In the genomic region with DNA sequence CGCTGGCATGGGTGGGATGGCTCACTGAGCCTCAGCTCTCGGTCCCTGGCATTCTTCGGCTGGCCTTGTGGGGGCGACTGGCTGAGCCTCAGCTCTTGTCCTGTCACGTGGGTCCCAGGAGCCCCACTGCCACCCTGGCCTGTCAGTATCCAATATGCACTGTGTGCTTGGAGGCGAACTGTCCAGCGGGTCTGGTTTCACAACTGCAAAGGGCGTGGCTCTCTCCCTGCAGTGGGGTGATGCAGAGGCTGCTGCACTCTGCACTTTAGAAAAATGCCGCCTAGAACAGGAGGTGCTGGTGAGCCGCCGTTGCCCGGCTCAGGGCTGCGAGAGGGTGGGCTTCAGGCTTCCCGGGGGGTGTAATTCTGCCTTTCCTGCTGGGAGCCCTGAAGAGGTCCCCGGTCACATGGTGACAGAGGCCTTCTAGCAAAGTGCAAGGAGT, we compare ENCODE assay signal across 1 cellular context.
TF ChIP-seq lines count a peak whose summit lies in the region.

No MANE protein-coding gene starts in this region.

TF ChIP-seq in HepG2, 621 proteins besides CTCF, POLR2A, EP300 and RAD21 (continued from another document and continues in another):
- TF ChIP-seq, protein P1, sequence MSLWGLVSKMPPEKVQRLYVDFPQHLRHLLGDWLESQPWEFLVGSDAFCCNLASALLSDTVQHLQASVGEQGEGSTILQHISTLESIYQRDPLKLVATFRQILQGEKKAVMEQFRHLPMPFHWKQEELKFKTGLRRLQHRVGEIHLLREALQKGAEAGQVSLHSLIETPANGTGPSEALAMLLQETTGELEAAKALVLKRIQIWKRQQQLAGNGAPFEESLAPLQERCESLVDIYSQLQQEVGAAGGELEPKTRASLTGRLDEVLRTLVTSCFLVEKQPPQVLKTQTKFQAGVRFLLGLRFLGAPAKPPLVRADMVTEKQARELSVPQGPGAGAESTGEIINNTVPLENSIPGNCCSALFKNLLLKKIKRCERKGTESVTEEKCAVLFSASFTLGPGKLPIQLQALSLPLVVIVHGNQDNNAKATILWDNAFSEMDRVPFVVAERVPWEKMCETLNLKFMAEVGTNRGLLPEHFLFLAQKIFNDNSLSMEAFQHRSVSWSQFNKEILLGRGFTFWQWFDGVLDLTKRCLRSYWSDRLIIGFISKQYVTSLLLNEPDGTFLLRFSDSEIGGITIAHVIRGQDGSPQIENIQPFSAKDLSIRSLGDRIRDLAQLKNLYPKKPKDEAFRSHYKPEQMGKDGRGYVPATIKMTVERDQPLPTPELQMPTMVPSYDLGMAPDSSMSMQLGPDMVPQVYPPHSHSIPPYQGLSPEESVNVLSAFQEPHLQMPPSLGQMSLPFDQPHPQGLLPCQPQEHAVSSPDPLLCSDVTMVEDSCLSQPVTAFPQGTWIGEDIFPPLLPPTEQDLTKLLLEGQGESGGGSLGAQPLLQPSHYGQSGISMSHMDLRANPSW (CRISPR knock-in tag; IDR thresholded peaks at IDR 0.05; ENCODE audit: borderline replicate concordance) = no peak
- TF ChIP-seq, protein P2, sequence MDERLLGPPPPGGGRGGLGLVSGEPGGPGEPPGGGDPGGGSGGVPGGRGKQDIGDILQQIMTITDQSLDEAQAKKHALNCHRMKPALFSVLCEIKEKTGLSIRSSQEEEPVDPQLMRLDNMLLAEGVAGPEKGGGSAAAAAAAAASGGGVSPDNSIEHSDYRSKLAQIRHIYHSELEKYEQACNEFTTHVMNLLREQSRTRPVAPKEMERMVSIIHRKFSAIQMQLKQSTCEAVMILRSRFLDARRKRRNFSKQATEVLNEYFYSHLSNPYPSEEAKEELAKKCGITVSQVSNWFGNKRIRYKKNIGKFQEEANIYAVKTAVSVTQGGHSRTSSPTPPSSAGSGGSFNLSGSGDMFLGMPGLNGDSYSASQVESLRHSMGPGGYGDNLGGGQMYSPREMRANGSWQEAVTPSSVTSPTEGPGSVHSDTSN (CRISPR knock-in tag; IDR thresholded peaks at IDR 0.05) = no peak
- TF ChIP-seq, protein P3, sequence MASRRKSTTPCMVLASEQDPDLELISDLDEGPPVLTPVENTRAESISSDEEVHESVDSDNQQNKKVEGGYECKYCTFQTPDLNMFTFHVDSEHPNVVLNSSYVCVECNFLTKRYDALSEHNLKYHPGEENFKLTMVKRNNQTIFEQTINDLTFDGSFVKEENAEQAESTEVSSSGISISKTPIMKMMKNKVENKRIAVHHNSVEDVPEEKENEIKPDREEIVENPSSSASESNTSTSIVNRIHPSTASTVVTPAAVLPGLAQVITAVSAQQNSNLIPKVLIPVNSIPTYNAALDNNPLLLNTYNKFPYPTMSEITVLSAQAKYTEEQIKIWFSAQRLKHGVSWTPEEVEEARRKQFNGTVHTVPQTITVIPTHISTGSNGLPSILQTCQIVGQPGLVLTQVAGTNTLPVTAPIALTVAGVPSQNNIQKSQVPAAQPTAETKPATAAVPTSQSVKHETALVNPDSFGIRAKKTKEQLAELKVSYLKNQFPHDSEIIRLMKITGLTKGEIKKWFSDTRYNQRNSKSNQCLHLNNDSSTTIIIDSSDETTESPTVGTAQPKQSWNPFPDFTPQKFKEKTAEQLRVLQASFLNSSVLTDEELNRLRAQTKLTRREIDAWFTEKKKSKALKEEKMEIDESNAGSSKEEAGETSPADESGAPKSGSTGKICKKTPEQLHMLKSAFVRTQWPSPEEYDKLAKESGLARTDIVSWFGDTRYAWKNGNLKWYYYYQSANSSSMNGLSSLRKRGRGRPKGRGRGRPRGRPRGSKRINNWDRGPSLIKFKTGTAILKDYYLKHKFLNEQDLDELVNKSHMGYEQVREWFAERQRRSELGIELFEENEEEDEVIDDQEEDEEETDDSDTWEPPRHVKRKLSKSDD (CRISPR knock-in tag; IDR thresholded peaks at IDR 0.05; ENCODE audit: low read depth) = no peak; the same call in 1 of the 2 replicates
- TF ChIP-seq ZNF720 (CRISPR knock-in tag; IDR thresholded peaks at IDR 0.05) (no peak), ZNF788 (CRISPR knock-in tag; IDR thresholded peaks at IDR 0.05; ENCODE audit: borderline replicate concordance) (peak; percentile 84; the same call in 1 of the 2 replicates), SMAD1 (CRISPR knock-in tag; IDR thresholded peaks at IDR 0.05; ENCODE audit: borderline replicate concordance, low read depth) (peak; percentile 55; the same call in 1 of the 2 replicates), HNRNPL (IDR thresholded peaks at IDR 0.05; ENCODE audit: low read depth, low read length) (0 out of 2 replicates have a peak, but pooled peaks have one; percentile 57), DNMT1 (CRISPR knock-in tag; IDR thresholded peaks at IDR 0.05) (no peak), ZNF17 (CRISPR knock-in tag; IDR thresholded peaks at IDR 0.05) (no peak), ZNF333 (CRISPR knock-in tag; IDR thresholded peaks at IDR 0.05; ENCODE audit: borderline replicate concordance) (no peak), ELF1 (CRISPR knock-in tag; IDR thresholded peaks at IDR 0.05) (no peak), NFIB (CRISPR knock-in tag; IDR thresholded peaks at IDR 0.05; ENCODE audit: borderline replicate concordance) (no peak), KDM5B (CRISPR knock-in tag; IDR thresholded peaks at IDR 0.05; ENCODE audit: borderline replicate concordance) (no peak), STAT5B (CRISPR knock-in tag; IDR thresholded peaks at IDR 0.05) (no peak), SNAI1 (CRISPR knock-in tag; IDR thresholded peaks at IDR 0.05; ENCODE audit: borderline replicate concordance) (no peak), ZBTB3 (CRISPR knock-in tag; IDR thresholded peaks at IDR 0.05; ENCODE audit: borderline replicate concordance, low read depth) (peak; percentile 96; the same call in 1 of the 2 replicates), AGO2 (optimal IDR thresholded peaks at IDR 0.05; ENCODE audit: low read depth, low read length) (no peak), CAMTA2 (CRISPR knock-in tag; IDR thresholded peaks at IDR 0.05; ENCODE audit: borderline replicate concordance) (no peak), SSRP1 (CRISPR knock-in tag; IDR thresholded peaks at IDR 0.05) (no peak), ZSCAN30 (CRISPR knock-in tag; IDR thresholded peaks at IDR 0.05) (no peak), HHEX (CRISPR knock-in tag; IDR thresholded peaks at IDR 0.05) (no peak), CENPT (CRISPR knock-in tag; IDR thresholded peaks at IDR 0.05; ENCODE audit: low read depth) (no peak), JUN (CRISPR knock-in tag; IDR thresholded peaks at IDR 0.05) (no peak), MED1 (CRISPR knock-in tag; IDR thresholded peaks at IDR 0.05) (no peak), ZFP41 (CRISPR knock-in tag; IDR thresholded peaks at IDR 0.05; ENCODE audit: borderline replicate concordance) (no peak), ZNF605 (CRISPR knock-in tag; IDR thresholded peaks at IDR 0.05) (no peak), ZNF101 (CRISPR knock-in tag; IDR thresholded peaks at IDR 0.05; ENCODE audit: borderline replicate concordance, low read depth) (no peak), GLI4 (CRISPR knock-in tag; IDR thresholded peaks at IDR 0.05; ENCODE audit: borderline replicate concordance) (no peak), JDP2 (CRISPR knock-in tag; IDR thresholded peaks at IDR 0.05; ENCODE audit: borderline replicate concordance) (no peak), REPIN1 (CRISPR knock-in tag; IDR thresholded peaks at IDR 0.05; ENCODE audit: borderline replicate concordance, low read depth) (peak; percentile 63; the same call in 1 of the 2 replicates), ZSCAN9 (CRISPR knock-in tag; IDR thresholded peaks at IDR 0.05; ENCODE audit: borderline replicate concordance) (no peak), KLF12 (CRISPR knock-in tag; IDR thresholded peaks at IDR 0.05; ENCODE audit: borderline replicate concordance) (no peak), ZNF496 (CRISPR knock-in tag; IDR thresholded peaks at IDR 0.05; ENCODE audit: insufficient replicate concordance) (no peak), TMF1 (CRISPR knock-in tag; IDR thresholded peaks at IDR 0.05; ENCODE audit: low read depth) (no peak)
- TF ChIP-seq, protein P4, sequence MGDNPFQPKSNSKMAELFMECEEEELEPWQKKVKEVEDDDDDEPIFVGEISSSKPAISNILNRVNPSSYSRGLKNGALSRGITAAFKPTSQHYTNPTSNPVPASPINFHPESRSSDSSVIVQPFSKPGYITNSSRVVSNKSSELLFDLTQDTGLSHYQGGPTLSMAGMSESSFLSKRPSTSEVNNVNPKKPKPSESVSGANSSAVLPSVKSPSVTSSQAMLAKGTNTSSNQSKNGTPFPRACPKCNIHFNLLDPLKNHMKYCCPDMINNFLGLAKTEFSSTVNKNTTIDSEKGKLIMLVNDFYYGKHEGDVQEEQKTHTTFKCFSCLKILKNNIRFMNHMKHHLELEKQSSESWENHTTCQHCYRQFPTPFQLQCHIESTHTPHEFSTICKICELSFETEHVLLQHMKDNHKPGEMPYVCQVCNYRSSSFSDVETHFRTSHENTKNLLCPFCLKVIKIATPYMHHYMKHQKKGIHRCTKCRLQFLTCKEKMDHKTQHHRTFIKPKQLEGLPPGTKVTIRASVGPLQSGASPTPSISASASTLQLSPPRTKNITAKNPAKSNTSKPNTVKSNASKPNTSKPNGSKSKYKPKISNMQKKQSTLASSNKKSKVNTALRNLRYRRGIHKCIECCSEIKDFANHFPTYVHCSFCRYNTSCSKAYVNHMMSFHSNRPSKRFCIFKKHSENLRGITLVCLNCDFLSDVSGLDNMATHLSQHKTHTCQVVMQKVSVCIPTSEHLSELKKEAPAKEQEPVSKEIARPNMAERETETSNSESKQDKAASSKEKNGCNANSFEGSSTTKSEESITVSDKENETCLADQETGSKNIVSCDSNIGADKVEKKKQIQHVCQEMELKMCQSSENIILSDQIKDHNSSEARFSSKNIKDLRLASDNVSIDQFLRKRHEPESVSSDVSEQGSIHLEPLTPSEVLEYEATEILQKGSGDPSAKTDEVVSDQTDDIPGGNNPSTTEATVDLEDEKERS (CRISPR knock-in tag; IDR thresholded peaks at IDR 0.05) = no peak
- TF ChIP-seq, protein P5, sequence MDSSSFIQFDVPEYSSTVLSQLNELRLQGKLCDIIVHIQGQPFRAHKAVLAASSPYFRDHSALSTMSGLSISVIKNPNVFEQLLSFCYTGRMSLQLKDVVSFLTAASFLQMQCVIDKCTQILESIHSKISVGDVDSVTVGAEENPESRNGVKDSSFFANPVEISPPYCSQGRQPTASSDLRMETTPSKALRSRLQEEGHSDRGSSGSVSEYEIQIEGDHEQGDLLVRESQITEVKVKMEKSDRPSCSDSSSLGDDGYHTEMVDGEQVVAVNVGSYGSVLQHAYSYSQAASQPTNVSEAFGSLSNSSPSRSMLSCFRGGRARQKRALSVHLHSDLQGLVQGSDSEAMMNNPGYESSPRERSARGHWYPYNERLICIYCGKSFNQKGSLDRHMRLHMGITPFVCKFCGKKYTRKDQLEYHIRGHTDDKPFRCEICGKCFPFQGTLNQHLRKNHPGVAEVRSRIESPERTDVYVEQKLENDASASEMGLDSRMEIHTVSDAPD (CRISPR knock-in tag; IDR thresholded peaks at IDR 0.05) = no peak
- TF ChIP-seq, protein P6, sequence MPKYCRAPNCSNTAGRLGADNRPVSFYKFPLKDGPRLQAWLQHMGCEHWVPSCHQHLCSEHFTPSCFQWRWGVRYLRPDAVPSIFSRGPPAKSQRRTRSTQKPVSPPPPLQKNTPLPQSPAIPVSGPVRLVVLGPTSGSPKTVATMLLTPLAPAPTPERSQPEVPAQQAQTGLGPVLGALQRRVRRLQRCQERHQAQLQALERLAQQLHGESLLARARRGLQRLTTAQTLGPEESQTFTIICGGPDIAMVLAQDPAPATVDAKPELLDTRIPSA (CRISPR knock-in tag; IDR thresholded peaks at IDR 0.05; ENCODE audit: borderline replicate concordance) = no peak
- TF ChIP-seq, protein P7, sequence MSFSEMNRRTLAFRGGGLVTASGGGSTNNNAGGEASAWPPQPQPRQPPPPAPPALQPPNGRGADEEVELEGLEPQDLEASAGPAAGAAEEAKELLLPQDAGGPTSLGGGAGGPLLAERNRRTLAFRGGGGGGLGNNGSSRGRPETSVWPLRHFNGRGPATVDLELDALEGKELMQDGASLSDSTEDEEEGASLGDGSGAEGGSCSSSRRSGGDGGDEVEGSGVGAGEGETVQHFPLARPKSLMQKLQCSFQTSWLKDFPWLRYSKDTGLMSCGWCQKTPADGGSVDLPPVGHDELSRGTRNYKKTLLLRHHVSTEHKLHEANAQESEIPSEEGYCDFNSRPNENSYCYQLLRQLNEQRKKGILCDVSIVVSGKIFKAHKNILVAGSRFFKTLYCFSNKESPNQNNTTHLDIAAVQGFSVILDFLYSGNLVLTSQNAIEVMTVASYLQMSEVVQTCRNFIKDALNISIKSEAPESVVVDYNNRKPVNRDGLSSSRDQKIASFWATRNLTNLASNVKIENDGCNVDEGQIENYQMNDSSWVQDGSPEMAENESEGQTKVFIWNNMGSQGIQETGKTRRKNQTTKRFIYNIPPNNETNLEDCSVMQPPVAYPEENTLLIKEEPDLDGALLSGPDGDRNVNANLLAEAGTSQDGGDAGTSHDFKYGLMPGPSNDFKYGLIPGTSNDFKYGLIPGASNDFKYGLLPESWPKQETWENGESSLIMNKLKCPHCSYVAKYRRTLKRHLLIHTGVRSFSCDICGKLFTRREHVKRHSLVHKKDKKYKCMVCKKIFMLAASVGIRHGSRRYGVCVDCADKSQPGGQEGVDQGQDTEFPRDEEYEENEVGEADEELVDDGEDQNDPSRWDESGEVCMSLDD (CRISPR knock-in tag; IDR thresholded peaks at IDR 0.05; ENCODE audit: borderline replicate concordance) = no peak
- TF ChIP-seq, protein P8, sequence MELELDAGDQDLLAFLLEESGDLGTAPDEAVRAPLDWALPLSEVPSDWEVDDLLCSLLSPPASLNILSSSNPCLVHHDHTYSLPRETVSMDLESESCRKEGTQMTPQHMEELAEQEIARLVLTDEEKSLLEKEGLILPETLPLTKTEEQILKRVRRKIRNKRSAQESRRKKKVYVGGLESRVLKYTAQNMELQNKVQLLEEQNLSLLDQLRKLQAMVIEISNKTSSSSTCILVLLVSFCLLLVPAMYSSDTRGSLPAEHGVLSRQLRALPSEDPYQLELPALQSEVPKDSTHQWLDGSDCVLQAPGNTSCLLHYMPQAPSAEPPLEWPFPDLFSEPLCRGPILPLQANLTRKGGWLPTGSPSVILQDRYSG (CRISPR knock-in tag; IDR thresholded peaks at IDR 0.05) = no peak
- TF ChIP-seq, protein P9, sequence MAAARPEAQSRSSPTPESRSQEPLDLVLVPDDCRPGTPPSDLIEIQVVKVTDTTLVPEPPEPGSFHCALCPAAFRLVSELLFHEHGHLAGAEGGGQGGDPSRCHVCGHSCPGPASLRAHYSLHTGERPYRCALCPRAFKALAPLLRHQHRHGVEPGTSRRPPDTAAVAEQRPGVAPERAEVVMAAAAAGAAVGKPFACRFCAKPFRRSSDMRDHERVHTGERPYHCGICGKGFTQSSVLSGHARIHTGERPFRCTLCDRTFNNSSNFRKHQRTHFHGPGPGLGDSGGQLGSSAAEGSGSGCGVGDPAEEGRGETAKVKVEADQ (CRISPR knock-in tag; IDR thresholded peaks at IDR 0.05; ENCODE audit: borderline replicate concordance) = no peak
- TF ChIP-seq, protein P10, sequence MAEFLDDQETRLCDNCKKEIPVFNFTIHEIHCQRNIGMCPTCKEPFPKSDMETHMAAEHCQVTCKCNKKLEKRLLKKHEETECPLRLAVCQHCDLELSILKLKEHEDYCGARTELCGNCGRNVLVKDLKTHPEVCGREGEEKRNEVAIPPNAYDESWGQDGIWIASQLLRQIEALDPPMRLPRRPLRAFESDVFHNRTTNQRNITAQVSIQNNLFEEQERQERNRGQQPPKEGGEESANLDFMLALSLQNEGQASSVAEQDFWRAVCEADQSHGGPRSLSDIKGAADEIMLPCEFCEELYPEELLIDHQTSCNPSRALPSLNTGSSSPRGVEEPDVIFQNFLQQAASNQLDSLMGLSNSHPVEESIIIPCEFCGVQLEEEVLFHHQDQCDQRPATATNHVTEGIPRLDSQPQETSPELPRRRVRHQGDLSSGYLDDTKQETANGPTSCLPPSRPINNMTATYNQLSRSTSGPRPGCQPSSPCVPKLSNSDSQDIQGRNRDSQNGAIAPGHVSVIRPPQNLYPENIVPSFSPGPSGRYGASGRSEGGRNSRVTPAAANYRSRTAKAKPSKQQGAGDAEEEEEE (CRISPR knock-in tag; IDR thresholded peaks at IDR 0.05; ENCODE audit: borderline replicate concordance) = no peak
- TF ChIP-seq, protein P11, sequence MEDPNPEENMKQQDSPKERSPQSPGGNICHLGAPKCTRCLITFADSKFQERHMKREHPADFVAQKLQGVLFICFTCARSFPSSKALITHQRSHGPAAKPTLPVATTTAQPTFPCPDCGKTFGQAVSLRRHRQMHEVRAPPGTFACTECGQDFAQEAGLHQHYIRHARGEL (CRISPR knock-in tag; IDR thresholded peaks at IDR 0.05) = no peak
